Comparison of ENCODE assay signal across 32 cellular contexts in the genomic region with DNA sequence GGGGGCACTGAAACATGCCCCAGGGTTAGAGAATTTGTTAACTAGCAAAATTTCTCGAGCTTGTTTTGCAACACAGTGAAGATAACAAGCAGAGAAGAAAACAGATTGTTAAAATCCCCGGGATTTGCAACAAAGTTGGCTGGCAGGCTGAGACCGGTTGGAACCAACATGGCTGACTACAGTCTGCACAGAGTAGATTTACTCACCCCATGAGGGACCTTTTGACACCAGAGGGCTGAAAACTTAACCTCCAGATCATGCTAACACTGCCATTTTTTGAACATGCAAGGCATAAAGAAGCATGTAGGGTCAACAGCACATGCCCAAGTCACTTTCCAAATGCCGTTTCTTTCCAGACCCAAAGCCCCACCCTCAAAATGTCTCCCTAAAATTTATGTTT.
"Had no signal": no experiment of that assay in that cellular context is flagged by ENCODE, and none has a peak within 500 bp of the region (broad histone marks: within the 10 kb centered on the region; RNA-seq: fewer than 3 reads in every experiment).

No MANE protein-coding gene starts in this region.

- FAIRE-seq: colon, endometrium, endothelial cell of umbilical vein, frontal cortex had no signal

- H3K36me3 ChIP-seq: esophagus squamous epithelium, WERI-Rb-1 had no signal

- H3K9me3 ChIP-seq: body of pancreas, esophagus squamous epithelium had no signal

- H3K4me1 ChIP-seq: body of pancreas, esophagus squamous epithelium had no signal

- H3K4me3 ChIP-seq: body of pancreas, esophagus squamous epithelium had no signal

- H3K27ac ChIP-seq: body of pancreas, epithelial cell of prostate, esophagus squamous epithelium, WERI-Rb-1 had no signal

- ATAC-seq: activated CD4-positive, alpha-beta T cell treated with anti-CD3 and anti-CD28 coated beads for 36 hours; activated CD8-positive, alpha-beta T cell treated with anti-CD3 and anti-CD28 coated beads, Interleukin-2, amount 10 ng/mL, durations not matched to agents 7 days and 5 days; activated naive CD4-positive, alpha-beta T cell treated with anti-CD3 and anti-CD28 coated beads, Interleukin-2, amount 50 U/mL, for 72 hours; activated T-cell treated with anti-CD3 and anti-CD28 coated beads, Interleukin-2, amount 50 U/mL, for 72 hours; body of pancreas; T-cell had no signal

- DNase-seq: activated CD4-positive, alpha-beta memory T cell treated with anti-CD3 and anti-CD28 coated beads for 36 hours; activated CD4-positive, alpha-beta T cell treated with anti-CD3 and anti-CD28 coated beads for 36 hours; activated CD4-positive, alpha-beta T cell treated with anti-CD3 and anti-CD28 coated beads, Interleukin-2, amount 10 ng/mL, durations not matched to agents 24 days and 14 days; activated CD4-positive, CD25-positive, alpha-beta regulatory T cell; activated CD4-positive, CD25-positive, alpha-beta regulatory T cell treated with anti-CD3 and anti-CD28 coated beads, Interleukin-2, amount 50 U/mL, for 72 hours; activated CD8-positive, alpha-beta memory T cell treated with anti-CD3 and anti-CD28 coated beads, Interleukin-2, amount 50 U/mL, for 48 hours; activated CD8-positive, alpha-beta T cell treated with anti-CD3 and anti-CD28 coated beads, Interleukin-2, amount 10 ng/mL, durations not matched to agents 7 days and 5 days; activated gamma-delta T cell; activated naive CD4-positive, alpha-beta T cell; activated naive CD4-positive, alpha-beta T cell treated with anti-CD3 and anti-CD28 coated beads, Interleukin-2, amount 10 ng/mL, durations not matched to agents 7 days and 5 days; activated naive CD8-positive, alpha-beta T cell treated with anti-CD3 and anti-CD28 coated beads, Interleukin-2, amount 10 ng/mL, durations not matched to agents 7 days and 5 days; activated T-cell treated with anti-CD3 and anti-CD28 coated beads for 4 hours; activated T-cell treated with anti-CD3 and anti-CD28 coated beads, Interleukin-2, amount 50 U/mL, for 24 hours; activated T-cell treated with anti-CD3 and anti-CD28 coated beads, Interleukin-2, amount 50 U/mL, for 72 hours; amniotic stem cell; aorta; body of pancreas; caudate nucleus; effector CD8-positive, alpha-beta T cell; esophagus squamous epithelium; foreskin fibroblast; head of caudate nucleus; SW 1271; T-cell; T1000; WERI-Rb-1 had no signal

- H3K27me3 ChIP-seq: body of pancreas, esophagus squamous epithelium had no signal
